ENCODE assay signal across 18 cellular contexts in the genomic region with DNA sequence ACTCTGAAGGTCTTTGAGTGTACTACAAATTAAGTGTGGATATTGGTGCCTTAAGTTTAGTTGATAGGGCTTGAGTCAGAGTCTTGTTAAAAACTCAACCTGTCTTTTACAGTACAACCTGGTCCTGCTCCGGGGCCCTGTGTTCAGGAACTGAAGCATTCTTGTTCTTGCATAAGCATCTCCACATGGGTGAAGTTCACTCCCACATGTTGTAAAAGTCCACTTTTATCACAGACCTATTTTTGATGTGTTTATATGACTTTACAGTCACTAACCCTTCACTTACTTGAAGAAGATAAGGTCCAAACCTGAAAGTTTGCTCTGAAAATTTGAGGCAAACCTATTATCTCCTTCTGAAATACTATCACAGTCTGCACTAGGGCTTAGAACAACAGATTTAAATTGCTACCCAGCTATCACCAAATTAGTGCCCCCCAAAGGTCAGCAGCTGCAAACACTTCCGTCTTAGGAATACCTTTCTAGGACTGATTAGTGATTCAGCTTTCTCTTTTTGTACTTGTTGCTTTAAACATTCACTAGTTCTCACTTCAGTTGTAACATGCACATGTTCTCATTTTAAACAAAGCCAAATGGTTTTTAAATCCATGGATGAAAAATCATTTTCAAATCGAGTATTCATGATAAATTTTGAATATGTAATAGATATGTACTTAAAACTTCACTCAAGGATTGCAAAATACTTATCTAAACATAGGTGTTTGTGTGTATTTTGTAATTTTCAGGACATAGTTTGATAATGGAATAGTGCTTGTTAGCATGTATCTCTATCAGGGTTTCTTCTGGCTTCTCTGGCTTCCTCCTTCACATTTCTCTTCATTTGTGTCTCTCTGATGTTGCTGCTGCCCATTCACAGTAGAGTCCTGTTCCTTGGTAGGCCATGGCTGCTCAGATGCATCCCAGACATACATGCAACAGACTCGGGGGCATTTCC.
"Had no signal": no experiment of that assay in that cellular context is flagged by ENCODE, and none has a peak within 500 bp of the region (broad histone marks: within the 10 kb centered on the region; RNA-seq: fewer than 3 reads in every experiment).

No MANE protein-coding gene starts in this region.

- H3K36me3 ChIP-seq: sigmoid colon had no signal

- H3K27ac Mint-ChIP-seq: activated CD4-positive, alpha-beta memory T cell treated with anti-CD3 and anti-CD28 coated beads, Interleukin-2, amount 10 ng/mL, durations not matched to agents 7 days and 5 days; activated CD4-positive, alpha-beta T cell treated with anti-CD3 and anti-CD28 coated beads for 36 hours; activated naive CD8-positive, alpha-beta T cell treated with anti-CD3 and anti-CD28 coated beads for 36 hours; stimulated activated naive B cell treated with anti-CD40 and anti-IgM and Interleukin-4, amounts not matched to agents 10 μg/mL and 1 μg/mL and 100 μg/mL, for 72 hours had no signal

- H3K27ac ChIP-seq: psoas muscle, sigmoid colon, VCaP had no signal

- H3K4me3 Mint-ChIP-seq: activated CD4-positive, alpha-beta memory T cell treated with anti-CD3 and anti-CD28 coated beads, Interleukin-2, amount 10 ng/mL, durations not matched to agents 7 days and 5 days; activated CD4-positive, alpha-beta T cell treated with anti-CD3 and anti-CD28 coated beads for 36 hours; activated naive CD8-positive, alpha-beta T cell treated with anti-CD3 and anti-CD28 coated beads for 36 hours; naive thymus-derived CD8-positive, alpha-beta T cell; stimulated activated naive B cell treated with anti-CD40 and anti-IgM and Interleukin-4, amounts not matched to agents 10 μg/mL and 1 μg/mL and 100 μg/mL, for 72 hours had no signal

- H3K27me3 Mint-ChIP-seq: activated CD4-positive, alpha-beta memory T cell treated with anti-CD3 and anti-CD28 coated beads, Interleukin-2, amount 10 ng/mL, durations not matched to agents 7 days and 5 days; activated CD4-positive, alpha-beta T cell treated with anti-CD3 and anti-CD28 coated beads for 36 hours; activated naive CD8-positive, alpha-beta T cell treated with anti-CD3 and anti-CD28 coated beads for 36 hours; naive thymus-derived CD8-positive, alpha-beta T cell; stimulated activated naive B cell treated with anti-CD40 and anti-IgM and Interleukin-4, amounts not matched to agents 10 μg/mL and 1 μg/mL and 100 μg/mL, for 72 hours had no signal

- DNase-seq: activated CD4-positive, alpha-beta memory T cell treated with anti-CD3 and anti-CD28 coated beads, Interleukin-2, amount 10 ng/mL, durations not matched to agents 7 days and 5 days; activated CD4-positive, alpha-beta T cell treated with anti-CD3 and anti-CD28 coated beads for 36 hours; activated gamma-delta T cell; activated naive CD8-positive, alpha-beta T cell treated with anti-CD3 and anti-CD28 coated beads for 36 hours; activated T-cell treated with anti-CD3 and anti-CD28 coated beads, Interleukin-2, amount 50 U/mL, for 48 hours; anterior cingulate cortex; cerebellar nuclear complex; left ventricle myocardium superior; naive thymus-derived CD8-positive, alpha-beta T cell; occipital lobe; psoas muscle; sigmoid colon; stimulated activated CD4-positive, alpha-beta T cell treated with anti-CD3 and anti-CD28 coated beads, Interleukin-2, amount 100 ng/mL, for 24 hours; stimulated activated naive B cell treated with anti-CD40 and anti-IgM and Interleukin-4, amounts not matched to agents 10 μg/mL and 1 μg/mL and 100 μg/mL, for 72 hours; T-helper 1 cell; trophoblast cell had no signal

- H3K4me1 ChIP-seq: psoas muscle, sigmoid colon had no signal

- H3K9me3 ChIP-seq: psoas muscle, sigmoid colon had no signal

- ATAC-seq: activated CD4-positive, alpha-beta T cell treated with anti-CD3 and anti-CD28 coated beads for 36 hours; esophagus mucosa; left ventricle myocardium superior; naive thymus-derived CD8-positive, alpha-beta T cell; psoas muscle; stimulated activated naive B cell treated with anti-CD40 and anti-IgM and Interleukin-4, amounts not matched to agents 10 μg/mL and 1 μg/mL and 100 μg/mL, for 72 hours had no signal

- H3K4me1 Mint-ChIP-seq: activated CD4-positive, alpha-beta T cell treated with anti-CD3 and anti-CD28 coated beads for 36 hours; activated naive CD8-positive, alpha-beta T cell treated with anti-CD3 and anti-CD28 coated beads for 36 hours had no signal

- H3K4me3 ChIP-seq: psoas muscle, sigmoid colon had no signal

- H3K27me3 ChIP-seq: sigmoid colon had no signal

- H3K9me3 Mint-ChIP-seq: activated CD4-positive, alpha-beta memory T cell treated with anti-CD3 and anti-CD28 coated beads, Interleukin-2, amount 10 ng/mL, durations not matched to agents 7 days and 5 days; activated naive CD8-positive, alpha-beta T cell treated with anti-CD3 and anti-CD28 coated beads for 36 hours; naive thymus-derived CD8-positive, alpha-beta T cell had no signal
